ENCODE assay signal across 1 cellular context in the genomic region with DNA sequence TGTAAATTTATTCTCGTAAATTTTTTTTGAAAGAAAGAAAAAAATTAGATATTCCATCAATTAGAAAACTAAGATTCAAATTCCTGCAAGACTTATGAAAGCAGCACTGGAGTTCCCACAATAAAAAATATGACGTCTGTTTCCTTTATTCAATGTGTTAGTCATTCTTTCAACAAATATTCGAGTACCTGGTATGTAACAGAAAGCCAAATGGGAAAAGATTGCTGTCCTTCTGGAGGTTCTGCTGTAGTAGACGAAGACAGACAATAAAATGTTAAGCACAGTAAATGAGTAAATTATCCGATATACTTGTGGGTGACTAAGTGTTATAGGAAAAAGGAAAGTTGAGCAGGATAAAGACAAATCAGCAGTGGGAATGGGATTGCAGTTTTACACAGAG.
TF ChIP-seq lines count a peak whose summit lies in the region.

No MANE protein-coding gene starts in this region.

TF ChIP-seq in H1, 55 proteins besides CTCF, POLR2A, EP300 and RAD21 (continued from another document):
- TF ChIP-seq POLR2AphosphoS5 (IDR thresholded peaks at IDR 0.05; ENCODE audit: low read depth, low read length), result no peak
- no peak for TF ChIP-seq JUND (IDR thresholded peaks at IDR 0.05; ENCODE audit: low read length)
- no peak for TF ChIP-seq KDM5A (IDR thresholded peaks at IDR 0.05; ENCODE audit: low read length)
- TF ChIP-seq GTF2F1 (IDR thresholded peaks at IDR 0.05; ENCODE audit: borderline replicate concordance, low read depth, low read length), result no peak
- TF ChIP-seq HDAC6 (IDR thresholded peaks at IDR 0.05; ENCODE audit: low read depth, low read length), result no peak
- TF ChIP-seq TAF7 (optimal IDR thresholded peaks at IDR 0.05; ENCODE audit: borderline replicate concordance, low read depth, low read length), result no peak
- no peak for TF ChIP-seq KDM1A (IDR thresholded peaks at IDR 0.05; ENCODE audit: borderline replicate concordance, low read length)
- no peak for TF ChIP-seq RNF2 (IDR thresholded peaks at IDR 0.05; ENCODE audit: borderline replicate concordance, low read depth, low read length, missing control alignments, poor library complexity, severe bottlenecking)
